In genomic region chr1:68600049-68600661, GRCh38 we compare ENCODE assay signal across 8 cellular contexts.
DNase-seq lines count a peak whose midpoint lies in the region; ATAC-seq and TF ChIP-seq lines count a peak whose summit lies in the region.

No MANE protein-coding gene starts in this region.

- H3K27me3 ChIP-seq in PC-9 (ENCODE audit: insufficient read depth, low read depth) (no peaks in the 10 kb centered on the region), gastroesophageal sphincter (no peaks in the 10 kb centered on the region), uterus (no peaks in the 10 kb centered on the region)

- no peak for TF ChIP-seq EP300 in gastroesophageal sphincter (IDR thresholded peaks at IDR 0.05)

- H3K9me3 Mint-ChIP-seq in activated CD8-positive, alpha-beta T cell treated with anti-CD3 and anti-CD28 coated beads for 36 hours: no peaks in the 10 kb centered on the region
- peaks cover 7% of the 10 kb centered on the region for H3K9me3 Mint-ChIP-seq in activated CD8-positive, alpha-beta T cell treated with anti-CD3 and anti-CD28 coated beads, Interleukin-2, amount 10 ng/mL, durations not matched to agents 7 days and 5 days (ENCODE audit: insufficient read depth)

- no TSS peak for BruUV-seq in PC-9 (replicated peaks; lab: Mats Ljungman, UMichigan)

- POLR2A ChIA-PET in activated CD8-positive, alpha-beta T cell treated with anti-CD3 and anti-CD28 coated beads for 36 hours (lab: Charles Lee): no interaction called here
- POLR2A ChIA-PET in activated CD8-positive, alpha-beta T cell treated with anti-CD3 and anti-CD28 coated beads, Interleukin-2, amount 10 ng/mL, durations not matched to agents 7 days and 5 days (lab: Charles Lee): no interaction called here
- POLR2A ChIA-PET in PC-9 (lab: Charles Lee; ENCODE audit: unreplicated experiment): no interaction called here

- H3K4me3 ChIP-seq in PC-9 (peak overlapping the region; percentile 40), gastroesophageal sphincter (no peak overlapping the region), uterus (no peak overlapping the region)

- H4K20me1 ChIP-seq in PC-9 (ENCODE audit: insufficient read depth): no peaks in the 10 kb centered on the region

- TF ChIP-seq POLR2A in gastroesophageal sphincter (IDR thresholded peaks at IDR 0.05) (no peak), uterus (IDR thresholded peaks at IDR 0.05) (no peak)

- H3K27ac ChIP-seq in PC-9 (no peak overlapping the region), gastroesophageal sphincter (no peak overlapping the region), uterus (no peak overlapping the region)

- H3K9me2 ChIP-seq in PC-9 (ENCODE audit: insufficient read depth): no peaks in the 10 kb centered on the region

- ATAC-seq in activated CD8-positive, alpha-beta T cell treated with anti-CD3 and anti-CD28 coated beads for 36 hours: no peak
- no peak for ATAC-seq in activated CD8-positive, alpha-beta T cell treated with anti-CD3 and anti-CD28 coated beads, Interleukin-2, amount 10 ng/mL, durations not matched to agents 7 days and 5 days
- ATAC-seq in gastroesophageal sphincter (peak; percentile 36), HG03378 (IDR thresholded peaks at IDR 0.05; ENCODE audit: unreplicated experiment) (no peak)

- no peaks in the 10 kb centered on the region for H3K27me3 Mint-ChIP-seq in activated CD8-positive, alpha-beta T cell treated with anti-CD3 and anti-CD28 coated beads for 36 hours
- no peaks in the 10 kb centered on the region for H3K27me3 Mint-ChIP-seq in activated CD8-positive, alpha-beta T cell treated with anti-CD3 and anti-CD28 coated beads, Interleukin-2, amount 10 ng/mL, durations not matched to agents 7 days and 5 days (ENCODE audit: low read depth)

- H3K27ac Mint-ChIP-seq in activated CD8-positive, alpha-beta T cell treated with anti-CD3 and anti-CD28 coated beads for 36 hours: no peak overlapping the region
- no peak overlapping the region for H3K27ac Mint-ChIP-seq in activated CD8-positive, alpha-beta T cell treated with anti-CD3 and anti-CD28 coated beads, Interleukin-2, amount 10 ng/mL, durations not matched to agents 7 days and 5 days

- TF ChIP-seq CTCF in activated CD8-positive, alpha-beta T cell treated with anti-CD3 and anti-CD28 coated beads for 36 hours (IDR thresholded peaks at IDR 0.05): no peak
- peak; percentile 92 for TF ChIP-seq CTCF in PC-9 (conservative IDR thresholded peaks at IDR 0.05)
- TF ChIP-seq CTCF in gastroesophageal sphincter (IDR thresholded peaks at IDR 0.05): peak; percentile 29 to 72 (median 40)
- TF ChIP-seq CTCF in uterus (IDR thresholded peaks at IDR 0.05): peak in 3 of 4 experiments; percentile 31 to 42 (median 35)

- H3K4me1 Mint-ChIP-seq in activated CD8-positive, alpha-beta T cell treated with anti-CD3 and anti-CD28 coated beads for 36 hours (ENCODE audit: low read depth): no peaks in the 10 kb centered on the region
- no peaks in the 10 kb centered on the region for H3K4me1 Mint-ChIP-seq in activated CD8-positive, alpha-beta T cell treated with anti-CD3 and anti-CD28 coated beads, Interleukin-2, amount 10 ng/mL, durations not matched to agents 7 days and 5 days (ENCODE audit: low read depth)

- H3K36me3 ChIP-seq in PC-9 (ENCODE audit: low read depth): no peaks in the 10 kb centered on the region
- no peaks in the 10 kb centered on the region for H3K36me3 ChIP-seq in gastroesophageal sphincter
- no peaks in the 10 kb centered on the region for H3K36me3 ChIP-seq in uterus

- intact Hi-C loops in activated CD8-positive, alpha-beta T cell treated with anti-CD3 and anti-CD28 coated beads for 36 hours (cut with micrococcal nuclease): no loop called here
- intact Hi-C loops in PC-9 (cut with micrococcal nuclease; ENCODE audit: unreplicated experiment): loop anchor here (10.0 kb wide), 1 partner anchor 1135 kb away; no protein-coding TSS in a partner anchor
- intact Hi-C loops in uterus (cut with DNase I; ENCODE audit: low total_unique reads): no loop called here

- CTCF ChIA-PET in activated CD8-positive, alpha-beta T cell treated with anti-CD3 and anti-CD28 coated beads for 36 hours (lab: Charles Lee): no interaction called here
- CTCF ChIA-PET in activated CD8-positive, alpha-beta T cell treated with anti-CD3 and anti-CD28 coated beads, Interleukin-2, amount 10 ng/mL, durations not matched to agents 7 days and 5 days (lab: Charles Lee): interaction anchor here (1.3 kb wide), 1 partner anchor 1139 kb away, joined by 3 read pairs; no protein-coding TSS in a partner anchor
- CTCF ChIA-PET in PC-9 (lab: Charles Lee): interaction anchor here (0.7 to 1.0 kb wide), 3 partner anchors 220 to 483 kb away, joined by 3 to 5 read pairs (median 4); no protein-coding TSS in a partner anchor

- H3K79me2 ChIP-seq in PC-9 (ENCODE audit: low read depth): no peaks in the 10 kb centered on the region

- DNase-seq in activated CD8-positive, alpha-beta T cell treated with anti-CD3 and anti-CD28 coated beads for 36 hours: peak; percentile 1
- DNase-seq in activated CD8-positive, alpha-beta T cell treated with anti-CD3 and anti-CD28 coated beads, Interleukin-2, amount 10 ng/mL, durations not matched to agents 7 days and 5 days: no peak
- DNase-seq in PC-9: peak in 1 of 2 experiments; percentile 8
- no peak for DNase-seq in uterus
- no peak for DNase-seq in GDM1 (lab: John Stamatoyannopoulos, UW)
- DNase-seq in NCI-H1694 (lab: John Stamatoyannopoulos, UW): no peak

- no peaks in the 10 kb centered on the region for H3K9me3 ChIP-seq in PC-9 (ENCODE audit: insufficient read depth, low read depth)
- no peaks in the 10 kb centered on the region for H3K9me3 ChIP-seq in gastroesophageal sphincter
- no peaks in the 10 kb centered on the region for H3K9me3 ChIP-seq in uterus

- no peak overlapping the region for H3K4me3 Mint-ChIP-seq in activated CD8-positive, alpha-beta T cell treated with anti-CD3 and anti-CD28 coated beads for 36 hours
- no peak overlapping the region for H3K4me3 Mint-ChIP-seq in activated CD8-positive, alpha-beta T cell treated with anti-CD3 and anti-CD28 coated beads, Interleukin-2, amount 10 ng/mL, durations not matched to agents 7 days and 5 days

- H3K4me1 ChIP-seq in PC-9 (replicated peaks; ENCODE audit: insufficient read depth) (no peaks in the 10 kb centered on the region), gastroesophageal sphincter (peaks cover 0 to 4% (median 0%) of the 10 kb centered on the region in 3 donors), uterus (no peaks in the 10 kb centered on the region)

- peak overlapping the region; percentile 63; the same call in 1 of the 2 replicates for H2AFZ ChIP-seq in PC-9

- H3K36me3 Mint-ChIP-seq in activated CD8-positive, alpha-beta T cell treated with anti-CD3 and anti-CD28 coated beads for 36 hours (ENCODE audit: low read depth): no peaks in the 10 kb centered on the region
- H3K36me3 Mint-ChIP-seq in activated CD8-positive, alpha-beta T cell treated with anti-CD3 and anti-CD28 coated beads, Interleukin-2, amount 10 ng/mL, durations not matched to agents 7 days and 5 days (ENCODE audit: low read depth): no peaks in the 10 kb centered on the region

- peak overlapping the region; percentile 63 for H3K4me2 ChIP-seq in PC-9

- 51 to 59% methylated on average over 5 of the region's 5 CpGs for WGBS in gastroesophageal sphincter (ENCODE audit: low coverage in 1 of 2), 2 donors

- H3F3A ChIP-seq in PC-9 (ENCODE audit: insufficient read depth, low read depth): no peaks in the 10 kb centered on the region
